In genomic region chrX:17374619-17375360, GRCh38 we compare ENCODE assay signal across 8 cellular contexts. TPM values are rescaled to one million over a fixed set of nuclear protein-coding genes. Genes with fewer than 3 reads are reported as not detected.
DNase-seq lines count a peak whose midpoint lies in the region; ATAC-seq lines count a peak whose summit lies in the region.

Gene NHS (plus strand): TSS chrX:17375200. CDS start chrX:17375758, 558 bp downstream.

- peak; percentile 46 for DNase-seq in G401 (ENCODE audit: low spot score)
- DNase-seq in NCI-H1930 (lab: John Stamatoyannopoulos, UW) = peak; percentile 67 to 79
- DNase-seq in anterior cingulate cortex (lab: John Stamatoyannopoulos, UW) = peak in 43 of 58 donors; percentile 0 to 52 (median 10)
- peak; percentile 76 for DNase-seq in left ventricle myocardium superior
- peak; percentile 13 for DNase-seq in putamen (ENCODE audit: low spot score)
- DNase-seq in stimulated activated effector memory CD8-positive, alpha-beta T cell treated with anti-CD3 and anti-CD28 coated beads, Interleukin-12 subunit alpha, Interleukin-12 subunit beta, amount 100 ng/mL, for 72 hours (ENCODE audit: low spot score in 2 of 2) = no peak
- DNase-seq in effector CD4-positive, alpha-beta T cell = no peak

- ATAC-seq in left ventricle myocardium superior (peak; percentile 91), GM19467 (IDR thresholded peaks at IDR 0.05; ENCODE audit: unreplicated experiment) (no peak)
- no peak for ATAC-seq in stimulated activated effector memory CD8-positive, alpha-beta T cell treated with anti-CD3 and anti-CD28 coated beads, Interleukin-12 subunit alpha, Interleukin-12 subunit beta, amount 100 ng/mL, for 72 hours

- H3K27ac Mint-ChIP-seq in stimulated activated effector memory CD8-positive, alpha-beta T cell treated with anti-CD3 and anti-CD28 coated beads, Interleukin-12 subunit alpha, Interleukin-12 subunit beta, amount 100 ng/mL, for 72 hours = no peak within 1 kb of the TSS

- in situ Hi-C loops in G401 (cut with HindIII; ENCODE audit: low sequenced_read_pairs) = no loop called here

- H3K4me3 Mint-ChIP-seq in stimulated activated effector memory CD8-positive, alpha-beta T cell treated with anti-CD3 and anti-CD28 coated beads, Interleukin-12 subunit alpha, Interleukin-12 subunit beta, amount 100 ng/mL, for 72 hours = no peak within 1 kb of the TSS

- H3K9me3 Mint-ChIP-seq in stimulated activated effector memory CD8-positive, alpha-beta T cell treated with anti-CD3 and anti-CD28 coated beads, Interleukin-12 subunit alpha, Interleukin-12 subunit beta, amount 100 ng/mL, for 72 hours = no peaks in the 10 kb centered on the region

- H3K36me3 Mint-ChIP-seq in stimulated activated effector memory CD8-positive, alpha-beta T cell treated with anti-CD3 and anti-CD28 coated beads, Interleukin-12 subunit alpha, Interleukin-12 subunit beta, amount 100 ng/mL, for 72 hours = no peaks in the 10 kb centered on the region

- H3K4me1 Mint-ChIP-seq in stimulated activated effector memory CD8-positive, alpha-beta T cell treated with anti-CD3 and anti-CD28 coated beads, Interleukin-12 subunit alpha, Interleukin-12 subunit beta, amount 100 ng/mL, for 72 hours = no peaks in the 10 kb centered on the region

- intact Hi-C loops in left ventricle myocardium superior (cut with micrococcal nuclease) = no loop called here

RNA-seq across cellular contexts. Expression of gene NHS, which starts in this region (rescaled TPM):
- total RNA-seq in G401 (2014; rRNA removed; shearing (Covaris generic)) = not detected in 2 replicates
- 1.9 TPM for total RNA-seq in left ventricle myocardium superior

Comparison
In these comparisons a context has a peak if more than half of its experiments do, and no peak if none do; other contexts are left out.
1. Peak in DNase-seq in G401; RNA of the gene not detected or under 1 TPM.
2. DNase-seq: peak in NCI-H1930 (2 of 2), anterior cingulate cortex (43 of 58), left ventricle myocardium superior (single experiment) and putamen (single experiment); none in stimulated activated effector memory CD8-positive, alpha-beta T cell treated with anti-CD3 and anti-CD28 coated beads, Interleukin-12 subunit alpha, Interleukin-12 subunit beta, amount 100 ng/mL, for 72 hours (0 of 2) and effector CD4-positive, alpha-beta T cell (single experiment).